Comparison of ENCODE assay signal across 10 cellular contexts in genomic region chr3:192817053-192817452, GRCh38.
DNase-seq lines count a peak whose midpoint lies in the region; ATAC-seq and TF ChIP-seq lines count a peak whose summit lies in the region.
"Had no signal": no experiment of that assay in that cellular context is flagged by ENCODE, and none has a peak within 500 bp of the region (broad histone marks: within the 10 kb centered on the region; RNA-seq: fewer than 3 reads in every experiment).

No MANE protein-coding gene starts in this region.

- no peak overlapping the region for H3K4me3 ChIP-seq in fibroblast of mammary gland (ENCODE audit: control insufficient read depth, low read depth, low read length)
- H3K4me3 ChIP-seq: gastrocnemius medialis, SK-N-MC had no signal

- no peak for TF ChIP-seq CTCF in fibroblast of mammary gland (conservative IDR thresholded peaks at IDR 0.05; ENCODE audit: control insufficient read depth, insufficient read depth, low read depth, low read length)

- DNase-seq in EL (peak; percentile 77), LHCN-M2 (ENCODE audit: low read depth) (peak; percentile 55), fibroblast of mammary gland (ENCODE audit: low read depth) (peak; percentile 89), NCI-H2029 (lab: John Stamatoyannopoulos, UW) (no peak), cerebellar nuclear complex (lab: John Stamatoyannopoulos, UW) (no peak)
- DNase-seq: gastrocnemius medialis had no signal

- ATAC-seq in GM21360 (IDR thresholded peaks at IDR 0.05; ENCODE audit: unreplicated experiment) (peak; percentile 70), GM21447 (IDR thresholded peaks at IDR 0.05; ENCODE audit: unreplicated experiment) (no peak), HG03135 (IDR thresholded peaks at IDR 0.05; ENCODE audit: unreplicated experiment) (no peak)

Comparison
In these comparisons a context has a peak if more than half of its experiments do, and no peak if none do; other contexts are left out.
1. DNase-seq: peak in EL (single experiment), LHCN-M2 (single experiment) and fibroblast of mammary gland (single experiment); none in NCI-H2029 (single experiment) and cerebellar nuclear complex (0 of 2).